ENCODE assay signal across 28 cellular contexts in the genomic region with DNA sequence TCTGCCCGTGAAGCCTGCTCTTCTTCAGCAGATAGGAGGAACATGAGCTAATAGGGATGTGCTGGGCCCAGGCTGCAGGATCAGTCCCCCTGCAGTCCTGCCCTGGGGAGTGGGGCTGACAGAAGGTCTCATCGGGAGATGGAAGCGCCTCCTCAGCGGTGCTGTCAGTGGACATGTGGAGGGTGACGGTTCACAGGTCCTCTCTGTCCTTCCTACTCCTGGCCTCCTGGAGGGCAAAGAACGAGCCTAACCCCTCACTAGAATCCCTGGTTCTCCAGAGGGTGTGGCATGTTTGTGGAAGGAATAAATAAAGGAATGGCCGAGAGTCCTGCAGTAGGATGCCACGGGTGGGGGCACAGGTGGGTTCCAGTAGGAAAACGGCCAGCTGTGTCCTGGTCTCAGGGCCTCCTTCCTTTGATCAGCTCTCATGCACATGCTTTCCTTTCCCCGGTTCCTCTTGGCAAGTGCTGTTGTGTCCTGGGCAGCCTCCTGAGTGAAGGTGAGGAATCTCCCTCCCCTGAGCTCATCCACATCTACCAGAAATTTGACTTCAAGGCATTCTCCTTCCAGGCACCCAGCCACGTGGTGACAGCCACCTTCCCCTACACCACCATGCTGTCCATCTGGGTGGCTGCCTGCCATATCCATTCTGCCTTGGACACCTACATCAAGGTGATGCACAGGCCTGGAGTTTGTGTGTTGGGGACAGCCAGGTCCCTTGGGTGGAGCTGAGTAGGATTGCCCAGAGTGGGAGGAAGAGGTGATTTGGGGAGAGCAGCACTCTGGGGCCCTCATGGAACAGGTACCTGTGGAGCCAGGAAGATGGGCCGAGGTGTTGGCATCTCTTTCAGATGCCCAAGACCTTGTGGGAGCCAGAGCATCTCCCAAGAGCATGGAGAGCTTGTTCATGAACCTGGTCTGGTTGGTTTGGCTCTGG. TPM values are rescaled to one million over a fixed set of nuclear protein-coding genes. Genes with fewer than 3 reads are reported as not detected.
DNase-seq lines count a peak whose midpoint lies in the region; ATAC-seq, FAIRE-seq and TF ChIP-seq lines count a peak whose summit lies in the region.
"Had no signal": no experiment of that assay in that cellular context is flagged by ENCODE, and none has a peak within 500 bp of the region (broad histone marks: within the 10 kb centered on the region; RNA-seq: fewer than 3 reads in every experiment).

No MANE protein-coding gene starts in this region.

- POLR2A ChIA-PET in HepG2 (lab: Yijun Ruan, JAX) = no interaction called here

- intact Hi-C loops in HepG2 (cut with micrococcal nuclease; ENCODE audit: unreplicated experiment) = no loop called here
- intact Hi-C loops in right lobe of liver (cut with DNase I) = no loop called here
- intact Hi-C loops in vagina (cut with DNase I) = no loop called here

- no peak for TF ChIP-seq CTCF in HepG2 (CRISPR knock-in tag; IDR thresholded peaks at IDR 0.05)
- no peak for TF ChIP-seq CTCF in right lobe of liver (IDR thresholded peaks at IDR 0.05)
- no peak for TF ChIP-seq CTCF in lung (IDR thresholded peaks at IDR 0.05; ENCODE audit: control extremely low read depth, extremely low read depth)
- TF ChIP-seq CTCF in osteoblast (IDR thresholded peaks at IDR 0.05; ENCODE audit: extremely low read depth, low read depth, low read length) = no peak
- TF ChIP-seq CTCF in vagina (IDR thresholded peaks at IDR 0.05) = no peak
- no peak for TF ChIP-seq CTCF in glutamatergic neuron (IDR thresholded peaks at IDR 0.05; ENCODE audit: partially characterized antibody, unreplicated experiment)

- H4K20me1 ChIP-seq in HepG2 (ENCODE audit: insufficient read depth, low read length) (no peaks in the 10 kb centered on the region), osteoblast (ENCODE audit: insufficient read depth, low read length) (no peaks in the 10 kb centered on the region)
- H4K20me1 ChIP-seq: BLaER1 treated with 17β-estradiol and CSF1 and Interleukin-3, amounts not matched to agents 10 nM and 100 nM had no signal

- H3K4me1 ChIP-seq in HepG2 (ENCODE audit: insufficient read depth, low read length) (no peaks in the 10 kb centered on the region), right lobe of liver (no peaks in the 10 kb centered on the region), lung (ENCODE audit: control insufficient read depth in 2 of 2, insufficient read depth in 2 of 2, low read length in 2 of 2) (no peaks in the 10 kb centered on the region), osteoblast (ENCODE audit: insufficient read depth, low read length) (no peaks in the 10 kb centered on the region), vagina (no peaks in the 10 kb centered on the region)
- H3K4me1 ChIP-seq: A549; BE2C; BLaER1 treated with 17β-estradiol and CSF1 and Interleukin-3, amounts not matched to agents 10 nM and 100 nM; HAP-1 had no signal

- no peak overlapping the region for H3K27ac Mint-ChIP-seq in glutamatergic neuron (ENCODE audit: unreplicated experiment)
- H3K27ac Mint-ChIP-seq: CD14-positive monocyte; CD4-positive, alpha-beta T cell; CD8-positive, alpha-beta memory T cell; HFFc6 had no signal

- WGBS in HepG2 (ENCODE audit: low lambda C conversion rate) = 17% methylated on average over 5 of the region's 12 CpGs
- 41% methylated on average over 5 of the region's 12 CpGs for WGBS in right lobe of liver (ENCODE audit: insufficient coverage, low coverage, low lambda C conversion rate, missing lambda C conversion rate)
- WGBS in lung, 2 donors = 70 to 78% methylated on average over 12 of the region's 12 CpGs

- no peak overlapping the region for H3K4me2 ChIP-seq in HepG2 (ENCODE audit: low read depth, low read length)
- no peak overlapping the region for H3K4me2 ChIP-seq in osteoblast (ENCODE audit: insufficient read depth, low read length)
- H3K4me2 ChIP-seq: A549; BLaER1 treated with 17β-estradiol and CSF1 and Interleukin-3, amounts not matched to agents 10 nM and 100 nM had no signal

- CTCF ChIA-PET in HepG2 (lab: Yijun Ruan, JAX; ENCODE audit: low intra/inter-chr PET ratio, low total read pairs) = no interaction called here

- no peaks in the 10 kb centered on the region for H3K36me3 ChIP-seq in HepG2 (replicated peaks in 1 of 2; ENCODE audit: control insufficient read depth in 1 of 2, insufficient read depth in 2 of 2, low read length in 2 of 2)
- H3K36me3 ChIP-seq in right lobe of liver = no peaks in the 10 kb centered on the region
- no peaks in the 10 kb centered on the region for H3K36me3 ChIP-seq in lung (ENCODE audit: control insufficient read depth in 2 of 2, insufficient read depth in 2 of 2, low read length in 2 of 2)
- no peaks in the 10 kb centered on the region for H3K36me3 ChIP-seq in osteoblast (ENCODE audit: insufficient read depth, low read length)
- no peaks in the 10 kb centered on the region for H3K36me3 ChIP-seq in vagina
- H3K36me3 ChIP-seq: BE2C; BLaER1 treated with 17β-estradiol and CSF1 and Interleukin-3, amounts not matched to agents 10 nM and 100 nM; HAP-1 had no signal

- H3K79me2 ChIP-seq in HepG2 (ENCODE audit: insufficient read depth, low read length) (no peaks in the 10 kb centered on the region), osteoblast (ENCODE audit: insufficient read depth, low read length) (no peaks in the 10 kb centered on the region)

- ATAC-seq in HepG2 (no peak), right lobe of liver (no peak), lung (ENCODE audit: insufficient read depth, low FRiP score) (no peak), GM21717 (IDR thresholded peaks at IDR 0.05; ENCODE audit: unreplicated experiment) (no peak), HG03139 (IDR thresholded peaks at IDR 0.05; ENCODE audit: unreplicated experiment) (no peak)
- ATAC-seq: A549, GM12878 had no signal

- peaks cover 15% of the 10 kb centered on the region for H3K36me3 Mint-ChIP-seq in glutamatergic neuron (ENCODE audit: unreplicated experiment)
- H3K36me3 Mint-ChIP-seq: CD14-positive monocyte; CD8-positive, alpha-beta memory T cell had no signal

- TF ChIP-seq RAD21 in HepG2 (CRISPR knock-in tag; IDR thresholded peaks at IDR 0.05) = no peak

- H3K27me3 ChIP-seq in HepG2 (ENCODE audit: control insufficient read depth in 1 of 2, insufficient read depth in 2 of 2, low read length in 2 of 2) (no peaks in the 10 kb centered on the region), right lobe of liver (no peaks in the 10 kb centered on the region), lung (ENCODE audit: control insufficient read depth, insufficient read depth) (peaks cover 4% of the 10 kb centered on the region), osteoblast (ENCODE audit: insufficient read depth, low read length) (no peaks in the 10 kb centered on the region), vagina (no peaks in the 10 kb centered on the region)
- H3K27me3 ChIP-seq: BE2C; BLaER1 treated with 17β-estradiol and CSF1 and Interleukin-3, amounts not matched to agents 10 nM and 100 nM had no signal

- no peak for DNase-seq in HepG2 (ENCODE audit: low spot score)
- DNase-seq in right lobe of liver = no peak
- DNase-seq in lung (ENCODE audit: low spot score) = peak; percentile 15
- DNase-seq in osteoblast (ENCODE audit: insufficient read length, low spot score, missing footprints) = peak; percentile 41
- peak; percentile 65 to 81 for DNase-seq in vagina (ENCODE audit: extremely low spot score in 2 of 2)
- DNase-seq in glutamatergic neuron = no peak
- DNase-seq: 8988T; ACHN; AML-193; BE2C; CD4-positive, alpha-beta T cell; CD8-positive, alpha-beta memory T cell; DMS 273 treated with DMSO at 0.1 percent for 48 hours; DMS79; EL; GDM1; GOT3; HFFc6 had no signal

- H3K9me3 Mint-ChIP-seq in glutamatergic neuron (ENCODE audit: unreplicated experiment) = peaks cover 39% of the 10 kb centered on the region
- H3K9me3 Mint-ChIP-seq: CD4-positive, alpha-beta T cell had no signal

- H3K4me1 Mint-ChIP-seq in glutamatergic neuron (ENCODE audit: low read depth, unreplicated experiment) = no peaks in the 10 kb centered on the region
- H3K4me1 Mint-ChIP-seq: CD14-positive monocyte; CD8-positive, alpha-beta memory T cell had no signal

- in situ Hi-C loops in HepG2 (cut with HindIII; ENCODE audit: extremely low pct_ligation_motif_present, low pct_unique_long_range_greater_than_20kb) = no loop called here

- no peak overlapping the region for H3K9ac ChIP-seq in HepG2 (ENCODE audit: insufficient read depth, low read depth, low read length)
- H3K9ac ChIP-seq: BLaER1 treated with 17β-estradiol and CSF1 and Interleukin-3, amounts not matched to agents 10 nM and 100 nM had no signal

- H2AFZ ChIP-seq in HepG2 (ENCODE audit: low read length) (no peak overlapping the region), osteoblast (ENCODE audit: low read length) (no peak overlapping the region)

- no peak for FAIRE-seq in HepG2 (lab: Jason Lieb, UNC)
- FAIRE-seq: A549, D721Med, GM12878, GM19239, H54 had no signal

- TF ChIP-seq POLR2A in HepG2 (IDR thresholded peaks at IDR 0.05; ENCODE audit: insufficient read depth in 1 of 2, low read depth in 2 of 2, low read length in 2 of 2) = no peak
- no peak for TF ChIP-seq POLR2A in right lobe of liver (IDR thresholded peaks at IDR 0.05)
- TF ChIP-seq POLR2A in vagina (IDR thresholded peaks at IDR 0.05) = no peak

- TF ChIP-seq EP300 in HepG2 (IDR thresholded peaks at IDR 0.05; ENCODE audit: low read depth in 2 of 2, low read length in 2 of 2) (no peak), HepG2 (CRISPR knock-in tag; IDR thresholded peaks at IDR 0.05; ENCODE audit: borderline replicate concordance) (no peak)

- BruUV-seq in HepG2 (replicated peaks; lab: Mats Ljungman, UMichigan) = no TSS peak

- no peak overlapping the region for H3K4me3 Mint-ChIP-seq in glutamatergic neuron (ENCODE audit: unreplicated experiment)
- H3K4me3 Mint-ChIP-seq: CD14-positive monocyte; CD4-positive, alpha-beta T cell; CD8-positive, alpha-beta memory T cell; HFFc6 had no signal

- H3K4me3 ChIP-seq in HepG2 (replicated peaks in 1 of 3; ENCODE audit: insufficient read depth in 1 of 3, low read depth in 2 of 3, low read length in 3 of 3) = no peak overlapping the region
- no peak overlapping the region for H3K4me3 ChIP-seq in right lobe of liver
- H3K4me3 ChIP-seq in lung = no peak overlapping the region
- no peak overlapping the region for H3K4me3 ChIP-seq in osteoblast (ENCODE audit: insufficient read depth, low read length)
- H3K4me3 ChIP-seq in vagina = no peak overlapping the region
- H3K4me3 ChIP-seq: A549; BLaER1 treated with 17β-estradiol and CSF1 and Interleukin-3, amounts not matched to agents 10 nM and 100 nM; GM12878; HAP-1 had no signal

- peaks cover 17% of the 10 kb centered on the region for H3K27me3 Mint-ChIP-seq in glutamatergic neuron (ENCODE audit: unreplicated experiment)
- H3K27me3 Mint-ChIP-seq: CD4-positive, alpha-beta T cell had no signal

- peaks cover 97% of the 10 kb centered on the region for H3K9me3 ChIP-seq in HepG2 (ENCODE audit: low read length)
- H3K9me3 ChIP-seq in right lobe of liver = no peaks in the 10 kb centered on the region
- H3K9me3 ChIP-seq in lung (ENCODE audit: control insufficient read depth in 2 of 2, insufficient read depth in 1 of 2, low read length in 1 of 2) = peaks cover 0 to 31% of the 10 kb centered on the region in 2 donors
- no peaks in the 10 kb centered on the region for H3K9me3 ChIP-seq in osteoblast (ENCODE audit: low read depth, low read length)
- H3K9me3 ChIP-seq in vagina = no peaks in the 10 kb centered on the region
- H3K9me3 ChIP-seq: BE2C, HAP-1 had no signal

- no peak overlapping the region for H3K27ac ChIP-seq in HepG2 (ENCODE audit: extremely low read length, insufficient read depth, low read length)
- H3K27ac ChIP-seq in right lobe of liver = no peak overlapping the region
- H3K27ac ChIP-seq in lung (ENCODE audit: low read depth in 1 of 2, low read length in 1 of 2) = no peak overlapping the region
- H3K27ac ChIP-seq in osteoblast (ENCODE audit: low read depth, low read length) = no peak overlapping the region
- no peak overlapping the region for H3K27ac ChIP-seq in vagina
- H3K27ac ChIP-seq: A549; BLaER1 treated with 17β-estradiol and CSF1 and Interleukin-3, amounts not matched to agents 10 nM and 100 nM had no signal

RNA-seq across cellular contexts. Expression of a gene that starts 28.6 kb away (rescaled TPM):
- total RNA-seq in HepG2 (2016; rRNA removed; fragmentation: Illumina TruSeq; extraction: Trizol) (not detected in 2 replicates), right lobe of liver (under 1 TPM in 2 of 6 experiments, not detected in 4; 0.07 TPM), lung (under 1 TPM; 0.09 to 0.80 TPM), osteoblast (0.29 and 0.36 TPM in 2 replicates), vagina (not detected), glutamatergic neuron (ENCODE audit: unreplicated experiment) (not detected)
- total RNA-seq in HepG2 (2016; cell fraction: cytosol; rRNA removed; fragmentation: Illumina TruSeq; extraction: Trizol; ENCODE audit: low read depth) = not detected in 2 replicates
- total RNA-seq in HepG2 (2016; cell fraction: insoluble cytoplasmic fraction; rRNA removed; fragmentation: Illumina TruSeq; extraction: Trizol) = not detected in 2 replicates
- not detected in 2 replicates for total RNA-seq in HepG2 (2016; cell fraction: membrane; rRNA removed; fragmentation: Illumina TruSeq; extraction: Trizol)
- not detected in 2 replicates for total RNA-seq in HepG2 (2016; cell fraction: nucleus; rRNA removed; fragmentation: Illumina TruSeq; extraction: Trizol)
- polyA plus RNA-seq in HepG2 (2011; rRNA removed) (not detected in 2 replicates), lung (under 1 TPM; 0.08 to 0.10 TPM)
- polyA plus RNA-seq in HepG2 (2011; cell fraction: cytosol; rRNA removed) = not detected in 2 replicates
- polyA plus RNA-seq in HepG2 (2011; cell fraction: nucleus; rRNA removed) = not detected in 2 replicates
- not detected in 2 replicates for polyA plus RNA-seq in HepG2 (2012)
- not detected in 2 replicates for polyA plus RNA-seq in HepG2 (2016; cell fraction: cytosol; fragmentation: Illumina TruSeq; extraction: Trizol; ENCODE audit: low read depth)
- not detected in 2 replicates for polyA plus RNA-seq in HepG2 (2016; cell fraction: insoluble cytoplasmic fraction; fragmentation: Illumina TruSeq; extraction: Trizol; ENCODE audit: low read depth)
- polyA plus RNA-seq in HepG2 (2016; cell fraction: membrane; fragmentation: Illumina TruSeq; extraction: Trizol; ENCODE audit: low read depth) = not detected in 2 replicates
- not detected in 2 replicates for polyA plus RNA-seq in HepG2 (2016; cell fraction: nucleus; fragmentation: Illumina TruSeq; extraction: Trizol; ENCODE audit: insufficient read depth, low read depth)
- not detected in 2 replicates for polyA minus RNA-seq in HepG2 (2011; rRNA and poly(A)+ RNA removed; ENCODE audit: low replicate concordance)
- not detected in 2 replicates for polyA minus RNA-seq in HepG2 (2011; cell fraction: cytosol; rRNA and poly(A)+ RNA removed)
- not detected in 2 replicates for polyA minus RNA-seq in HepG2 (2011; cell fraction: nucleus; rRNA and poly(A)+ RNA removed)
- total RNA-seq: GM12878 had no signal
- polyA plus RNA-seq: A549, CD14-positive monocyte, GM12878 had no signal

Comparison
In these comparisons a context has a peak if more than half of its experiments do, and no peak if none do; other contexts are left out.
1. DNase-seq: peak in lung (single experiment), osteoblast (single experiment) and vagina (2 of 2); none in HepG2 (single experiment), right lobe of liver (0 of 3) and glutamatergic neuron (single experiment).